ENCODE assay signal across 22 cellular contexts in the genomic region with DNA sequence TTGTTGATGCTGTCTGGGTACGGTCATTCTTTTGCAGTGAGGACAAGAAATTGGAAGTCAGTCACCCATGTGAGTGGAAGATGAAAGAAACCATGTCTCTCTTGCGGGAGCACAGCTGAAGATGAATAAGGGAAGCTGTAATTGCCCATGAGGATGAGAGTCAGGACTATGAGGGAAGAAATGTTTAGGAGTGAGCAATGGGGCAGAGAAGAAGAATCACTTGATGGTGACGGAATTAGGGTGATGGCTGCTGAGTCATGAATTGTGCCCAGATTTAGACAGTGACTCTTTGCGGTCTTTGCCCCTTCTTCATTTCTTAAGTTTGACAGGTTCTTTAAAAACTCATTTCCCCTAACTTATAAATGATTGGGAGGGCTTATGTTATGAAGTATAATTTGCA.
DNase-seq lines count a peak whose midpoint lies in the region; ATAC-seq, FAIRE-seq and TF ChIP-seq lines count a peak whose summit lies in the region.
"Had no signal": no experiment of that assay in that cellular context is flagged by ENCODE, and none has a peak within 500 bp of the region (broad histone marks: within the 10 kb centered on the region; RNA-seq: fewer than 3 reads in every experiment).

No MANE protein-coding gene starts in this region.

- H3K9me3 ChIP-seq in GM23248 (ENCODE audit: low read depth) (no peaks in the 10 kb centered on the region), astrocyte (ENCODE audit: insufficient read depth, low read depth, low read length) (no peaks in the 10 kb centered on the region)
- H3K9me3 ChIP-seq in naive thymus-derived CD4-positive, alpha-beta T cell (ENCODE audit: control insufficient read depth in 2 of 3, low read length in 3 of 3), result no peaks in the 10 kb centered on the region
- H3K9me3 ChIP-seq: A549, SJCRH30 had no signal

- no peaks in the 10 kb centered on the region for H3K36me3 ChIP-seq in GM23248 (ENCODE audit: low read depth)
- no peaks in the 10 kb centered on the region for H3K36me3 ChIP-seq in astrocyte (ENCODE audit: insufficient read depth, low read length)
- H3K36me3 ChIP-seq in naive thymus-derived CD4-positive, alpha-beta T cell (ENCODE audit: control insufficient read depth in 2 of 3, insufficient read depth in 3 of 3, low read length in 3 of 3), result no peaks in the 10 kb centered on the region
- H3K36me3 ChIP-seq: SJCRH30 had no signal

- H3K4me3 ChIP-seq in GM23248 (no peak overlapping the region), astrocyte (ENCODE audit: insufficient read depth, low read depth, low read length) (no peak overlapping the region), lower leg skin (ENCODE audit: low read depth, poor library complexity, severe bottlenecking) (no peak overlapping the region)
- H3K4me3 ChIP-seq in naive thymus-derived CD4-positive, alpha-beta T cell (ENCODE audit: low read length), result no peak overlapping the region
- H3K4me3 ChIP-seq: A549, GM23338, SJCRH30 had no signal

- H3K9me3 Mint-ChIP-seq in astrocyte (ENCODE audit: unreplicated experiment), result no peaks in the 10 kb centered on the region
- peaks cover 0 to 7% (median 0%) of the 10 kb centered on the region in 11 donors for H3K9me3 Mint-ChIP-seq in naive thymus-derived CD4-positive, alpha-beta T cell

- no peaks in the 10 kb centered on the region for H3K4me1 Mint-ChIP-seq in astrocyte (ENCODE audit: low read depth, unreplicated experiment)
- peaks cover 0 to 2% (median 0%) of the 10 kb centered on the region in 7 donors for H3K4me1 Mint-ChIP-seq in naive thymus-derived CD4-positive, alpha-beta T cell
- H3K4me1 Mint-ChIP-seq: B cell, CD14-positive monocyte, GM23338 had no signal

- TF ChIP-seq POLR2A in lower leg skin (IDR thresholded peaks at IDR 0.05), result no peak

- FAIRE-seq in astrocyte (lab: Jason Lieb, UNC), result no peak
- FAIRE-seq: A549, HTR-8/SVneo had no signal

- H3F3A ChIP-seq in GM23248 (ENCODE audit: insufficient read depth), result no peaks in the 10 kb centered on the region

- H3K9me2 ChIP-seq in GM23248 (ENCODE audit: insufficient read depth), result no peaks in the 10 kb centered on the region

- H3K4me2 ChIP-seq in GM23248 (ENCODE audit: unreplicated experiment) (no peak overlapping the region), astrocyte (ENCODE audit: low read length) (no peak overlapping the region)
- H3K4me2 ChIP-seq: A549, GM23338 had no signal

- in situ Hi-C loops in GM23248 (cut with MboI), result no loop called here

- peak; percentile 76 for ATAC-seq in naive thymus-derived CD4-positive, alpha-beta T cell
- no peak for ATAC-seq in HG03135 (IDR thresholded peaks at IDR 0.05; ENCODE audit: unreplicated experiment)
- ATAC-seq: A549, GM23338, HCT116, Panc1 had no signal

- no peak overlapping the region for H3K27ac Mint-ChIP-seq in astrocyte (ENCODE audit: unreplicated experiment)
- no peak overlapping the region for H3K27ac Mint-ChIP-seq in naive thymus-derived CD4-positive, alpha-beta T cell
- H3K27ac Mint-ChIP-seq: B cell, CD14-positive monocyte, GM23338 had no signal

- H3K27me3 ChIP-seq in GM23248 (replicated peaks; ENCODE audit: insufficient read depth), result no peaks in the 10 kb centered on the region
- H3K27me3 ChIP-seq in astrocyte (ENCODE audit: insufficient read depth, low read length), result no peaks in the 10 kb centered on the region
- H3K27me3 ChIP-seq in naive thymus-derived CD4-positive, alpha-beta T cell (ENCODE audit: control insufficient read depth in 2 of 2, insufficient read depth in 2 of 2, low read length in 2 of 2), result no peaks in the 10 kb centered on the region
- H3K27me3 ChIP-seq: SJCRH30 had no signal

- H3K9ac ChIP-seq in GM23248 (no peak overlapping the region), astrocyte (ENCODE audit: low read length) (no peak overlapping the region)

- H3K27me3 Mint-ChIP-seq in astrocyte (ENCODE audit: low read depth, unreplicated experiment), result peaks cover 3% of the 10 kb centered on the region
- H3K27me3 Mint-ChIP-seq in naive thymus-derived CD4-positive, alpha-beta T cell, result peaks cover 0 to 18% (median 6%) of the 10 kb centered on the region in 5 donors
- H3K27me3 Mint-ChIP-seq: B cell had no signal

- H3K79me2 ChIP-seq in GM23248 (ENCODE audit: insufficient read depth), result no peaks in the 10 kb centered on the region
- no peaks in the 10 kb centered on the region for H3K79me2 ChIP-seq in astrocyte (ENCODE audit: insufficient read depth, low read length)

- H3K4me3 Mint-ChIP-seq in astrocyte (ENCODE audit: unreplicated experiment), result no peak overlapping the region
- no peak overlapping the region for H3K4me3 Mint-ChIP-seq in naive thymus-derived CD4-positive, alpha-beta T cell
- H3K4me3 Mint-ChIP-seq: B cell, GM23338 had no signal

- CTCF ChIA-PET in naive thymus-derived CD4-positive, alpha-beta T cell (lab: Charles Lee), result no interaction called here

- H2AFZ ChIP-seq in GM23248 (no peak overlapping the region), astrocyte (ENCODE audit: low read depth, low read length) (no peak overlapping the region)
- H2AFZ ChIP-seq: GM23338 had no signal

- H3K27ac ChIP-seq in GM23248 (no peak overlapping the region), astrocyte (ENCODE audit: low read depth, low read length) (no peak overlapping the region)
- H3K27ac ChIP-seq in naive thymus-derived CD4-positive, alpha-beta T cell (ENCODE audit: low read depth, low read length), result no peak overlapping the region
- H3K27ac ChIP-seq: A549, SJCRH30 had no signal

- H4K20me1 ChIP-seq in GM23248 (ENCODE audit: insufficient read depth), result no peaks in the 10 kb centered on the region
- H4K20me1 ChIP-seq in astrocyte (ENCODE audit: insufficient read depth, low read length), result no peaks in the 10 kb centered on the region

- intact Hi-C loops in naive thymus-derived CD4-positive, alpha-beta T cell (cut with micrococcal nuclease), result no loop called here
- intact Hi-C loops in lower leg skin (cut with DNase I; ENCODE audit: low total_unique reads), result no loop called here

- POLR2A ChIA-PET in naive thymus-derived CD4-positive, alpha-beta T cell (lab: Charles Lee), result no interaction called here

- no peak for TF ChIP-seq CTCF in astrocyte (IDR thresholded peaks at IDR 0.05; ENCODE audit: insufficient read depth, low read depth, low read length)
- TF ChIP-seq CTCF in lower leg skin (IDR thresholded peaks at IDR 0.05), result no peak

- H3K36me3 Mint-ChIP-seq in astrocyte (ENCODE audit: low read depth, unreplicated experiment), result peaks cover 2% of the 10 kb centered on the region
- H3K36me3 Mint-ChIP-seq in naive thymus-derived CD4-positive, alpha-beta T cell, result peaks cover 0 to 2% (median 0%) of the 10 kb centered on the region in 5 donors
- H3K36me3 Mint-ChIP-seq: CD14-positive monocyte had no signal

- H3K4me1 ChIP-seq in GM23248 (ENCODE audit: insufficient read depth) (no peaks in the 10 kb centered on the region), astrocyte (ENCODE audit: insufficient read depth, low read length) (no peaks in the 10 kb centered on the region)
- no peaks in the 10 kb centered on the region for H3K4me1 ChIP-seq in naive thymus-derived CD4-positive, alpha-beta T cell (ENCODE audit: control insufficient read depth in 2 of 2, insufficient read depth in 2 of 2, low read length in 2 of 2)
- H3K4me1 ChIP-seq: A549, SJCRH30 had no signal

- 61 to 65% methylated on average over 4 of the region's 4 CpGs for WGBS in GM23248 (ENCODE audit: low coverage in 1 of 2, low lambda C conversion rate in 2 of 2, missing lambda C conversion rate in 2 of 2), 2 experiments
- 90 to 92% methylated on average over 4 of the region's 4 CpGs for WGBS in lower leg skin, 2 donors

- DNase-seq in GM23248 (peak; percentile 50), M059J (ENCODE audit: low read depth) (peak; percentile 4), astrocyte (ENCODE audit: low read depth) (peak; percentile 70), HK-2 (ENCODE audit: unreplicated experiment) (no peak), lower leg skin (ENCODE audit: low spot score in 2 of 2) (no peak)
- no peak for DNase-seq in naive thymus-derived CD4-positive, alpha-beta T cell
- DNase-seq: NCI-H1092 treated with DMSO at 0.1 percent for 48 hours, NCI-H1436 treated with DMSO at 0.1 percent for 48 hours, NCI-H2029, NCI-H2227 treated with DMSO at 0.1 percent for 48 hours, NCI-H510A treated with DMSO at 0.1 percent for 48 hours, NCI-H748 treated with DMSO at 0.1 percent for 48 hours, SJCRH30, T-helper 1 cell had no signal

Comparison
In these comparisons a context has a peak if more than half of its experiments do, and no peak if none do; other contexts are left out.
1. DNase-seq: peak in GM23248 (single experiment), M059J (single experiment) and astrocyte (single experiment); none in naive thymus-derived CD4-positive, alpha-beta T cell (0 of 9), HK-2 (single experiment) and lower leg skin (0 of 2).